23 cellular contexts compared by ENCODE assay signal in the genomic region with DNA sequence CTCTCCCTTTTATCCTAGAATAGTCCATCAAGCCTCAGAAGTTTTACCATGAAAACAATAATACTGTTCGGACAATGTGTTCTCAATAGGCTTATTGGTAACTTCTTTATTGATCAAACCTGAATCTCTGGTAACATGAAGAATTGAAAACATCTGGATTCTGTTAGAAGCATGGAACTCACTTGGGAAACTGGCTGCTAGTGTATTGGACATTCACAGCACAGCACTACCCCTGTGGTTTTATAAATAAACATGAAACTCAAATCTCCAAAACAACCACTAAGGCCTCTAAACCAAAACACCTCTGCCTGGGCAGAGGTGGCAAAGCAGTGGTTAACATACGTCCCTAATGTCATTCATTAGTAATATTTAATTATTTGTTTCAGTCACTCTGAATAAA.
"Had no signal": no experiment of that assay in that cellular context is flagged by ENCODE, and none has a peak within 500 bp of the region (broad histone marks: within the 10 kb centered on the region; RNA-seq: fewer than 3 reads in every experiment).

No MANE protein-coding gene starts in this region.

- H2AFZ ChIP-seq: hepatocyte had no signal

- H3K36me3 Mint-ChIP-seq: activated naive CD4-positive, alpha-beta T cell treated with anti-CD3 and anti-CD28 coated beads, Interleukin-2, amount 50 U/mL, for 24 hours; immature natural killer cell; naive thymus-derived CD4-positive, alpha-beta T cell; stimulated activated naive B cell treated with anti-CD40 and anti-IgM and Interleukin-4, amounts not matched to agents 10 μg/mL and 1 μg/mL and 100 μg/mL, for 72 hours had no signal

- H3K9me3 Mint-ChIP-seq: activated naive CD4-positive, alpha-beta T cell treated with anti-CD3 and anti-CD28 coated beads, Interleukin-2, amount 50 U/mL, for 24 hours; activated T-helper 1 cell treated with anti-CD3 and anti-CD28 coated beads, Interleukin-12 subunit alpha, Interleukin-12 subunit beta, Interleukin-2, Interleukin-4 antibody, amounts not matched to agents 30 ng/mL and 10 ng/mL and 1 ng/mL, durations not matched to agents 14 hours and 24 hours and 36 hours; neural crest cell had no signal

- DNase-seq: activated CD4-positive, alpha-beta T cell treated with anti-CD3 and anti-CD28 coated beads for 1 hour; activated CD4-positive, alpha-beta T cell treated with anti-CD3 and anti-CD28 coated beads, Interleukin-2, amount 50 U/mL, for 1 hour; activated CD8-positive, alpha-beta T cell treated with anti-CD3 and anti-CD28 coated beads, Interleukin-2, amount 10 ng/mL, durations not matched to agents 7 days and 5 days; activated gamma-delta T cell; esophagus squamous epithelium; foreskin melanocyte; glutamatergic neuron; immature natural killer cell; lower lobe of right lung; naive thymus-derived CD4-positive, alpha-beta T cell; sigmoid colon; stimulated activated CD4-positive, alpha-beta T cell treated with anti-CD3 and anti-CD28 coated beads, Interleukin-2, amount 100 ng/mL, for 48 hours; stimulated activated CD8-positive, alpha-beta memory T cell treated with anti-CD3 and anti-CD28 coated beads, Interleukin-4, amount 100 ng/mL, for 48 hours; stimulated activated naive B cell treated with anti-CD40 and anti-IgM and Interleukin-4, amounts not matched to agents 10 μg/mL and 1 μg/mL and 100 μg/mL, for 72 hours; transverse colon; uterus had no signal

- H3K27ac ChIP-seq: ascending aorta, coronary artery, esophagus squamous epithelium, hepatocyte, lower lobe of right lung, sigmoid colon, transverse colon, uterus had no signal

- H3K4me1 ChIP-seq: ascending aorta, esophagus squamous epithelium, lower lobe of right lung, sigmoid colon, transverse colon, uterus had no signal

- H3K4me3 Mint-ChIP-seq: activated CD8-positive, alpha-beta T cell treated with anti-CD3 and anti-CD28 coated beads, Interleukin-2, amount 10 ng/mL, durations not matched to agents 7 days and 5 days; activated naive CD4-positive, alpha-beta T cell treated with anti-CD3 and anti-CD28 coated beads, Interleukin-2, amount 50 U/mL, for 24 hours; activated T-helper 1 cell treated with anti-CD3 and anti-CD28 coated beads, Interleukin-12 subunit alpha, Interleukin-12 subunit beta, Interleukin-2, Interleukin-4 antibody, amounts not matched to agents 30 ng/mL and 10 ng/mL and 1 ng/mL, durations not matched to agents 14 hours and 24 hours and 36 hours; endodermal cell; immature natural killer cell; naive thymus-derived CD4-positive, alpha-beta T cell; neural crest cell; stimulated activated naive B cell treated with anti-CD40 and anti-IgM and Interleukin-4, amounts not matched to agents 10 μg/mL and 1 μg/mL and 100 μg/mL, for 72 hours had no signal

- H3K27me3 ChIP-seq: ascending aorta, esophagus squamous epithelium, hepatocyte, sigmoid colon, transverse colon, uterus had no signal

- H3K9me3 ChIP-seq: ascending aorta, esophagus squamous epithelium, lower lobe of right lung, sigmoid colon, transverse colon, uterus had no signal

- H3K36me3 ChIP-seq: ascending aorta, esophagus squamous epithelium, lower lobe of right lung, sigmoid colon, transverse colon, uterus had no signal

- H3K4me3 ChIP-seq: ascending aorta, coronary artery, esophagus squamous epithelium, hepatocyte, lower lobe of right lung, sigmoid colon, transverse colon, uterus had no signal

- H3K79me2 ChIP-seq: hepatocyte had no signal

- H3K4me2 ChIP-seq: hepatocyte had no signal

- H3K27ac Mint-ChIP-seq: activated CD8-positive, alpha-beta T cell treated with anti-CD3 and anti-CD28 coated beads, Interleukin-2, amount 10 ng/mL, durations not matched to agents 7 days and 5 days; activated naive CD4-positive, alpha-beta T cell treated with anti-CD3 and anti-CD28 coated beads, Interleukin-2, amount 50 U/mL, for 24 hours; activated T-helper 1 cell treated with anti-CD3 and anti-CD28 coated beads, Interleukin-12 subunit alpha, Interleukin-12 subunit beta, Interleukin-2, Interleukin-4 antibody, amounts not matched to agents 30 ng/mL and 10 ng/mL and 1 ng/mL, durations not matched to agents 14 hours and 24 hours and 36 hours; endodermal cell; immature natural killer cell; naive thymus-derived CD4-positive, alpha-beta T cell; stimulated activated naive B cell treated with anti-CD40 and anti-IgM and Interleukin-4, amounts not matched to agents 10 μg/mL and 1 μg/mL and 100 μg/mL, for 72 hours had no signal

- H3K4me1 Mint-ChIP-seq: activated naive CD4-positive, alpha-beta T cell treated with anti-CD3 and anti-CD28 coated beads, Interleukin-2, amount 50 U/mL, for 24 hours; immature natural killer cell; naive thymus-derived CD4-positive, alpha-beta T cell; neural crest cell; stimulated activated naive B cell treated with anti-CD40 and anti-IgM and Interleukin-4, amounts not matched to agents 10 μg/mL and 1 μg/mL and 100 μg/mL, for 72 hours had no signal
